Comparison of ENCODE assay signal across 1 cellular context in genomic region chrX:39688576-39689373, GRCh38.
TF ChIP-seq lines count a peak whose summit lies in the region.

No MANE protein-coding gene starts in this region.

TF ChIP-seq in HEK293, 187 proteins besides CTCF, POLR2A, EP300 and RAD21 (continued from another document):
- TF ChIP-seq PRDM10 (tag by site-specific recombination; IDR thresholded peaks at IDR 0.05) (peak; percentile 21; the same call in 1 of the 2 replicates), ZNF2 (tag by site-specific recombination; IDR thresholded peaks at IDR 0.05) (peak; percentile 58; the same call in 1 of the 2 replicates), ZNF121 (tag by site-specific recombination; IDR thresholded peaks at IDR 0.05) (peak; percentile 55; the same call in 1 of the 2 replicates), IKZF3 (tag by site-specific recombination; IDR thresholded peaks at IDR 0.05) (0 out of 2 replicates have a peak, but pooled peaks have one; percentile 39), ZBTB10 (tag by site-specific recombination; IDR thresholded peaks at IDR 0.05) (no peak), KLF17 (tag by site-specific recombination; IDR thresholded peaks at IDR 0.05) (0 out of 2 replicates have a peak, but pooled peaks have one; percentile 33), ZNF398 (tag by site-specific recombination; IDR thresholded peaks at IDR 0.05) (peak; percentile 84), ZNF449 (tag by site-specific recombination; IDR thresholded peaks at IDR 0.05) (peak; percentile 67; the same call in 1 of the 2 replicates), ZXDB (tag by site-specific recombination; IDR thresholded peaks at IDR 0.05) (peak; percentile 55), ZBTB48 (tag by site-specific recombination; IDR thresholded peaks at IDR 0.05) (peak; percentile 57), ZNF423 (tag by site-specific recombination; IDR thresholded peaks at IDR 0.05) (0 out of 2 replicates have a peak, but pooled peaks have one; percentile 22), ZNF10 (tag by site-specific recombination; IDR thresholded peaks at IDR 0.05) (no peak), KLF10 (tag by site-specific recombination; IDR thresholded peaks at IDR 0.05) (0 out of 2 replicates have a peak, but pooled peaks have one; percentile 63), ZNF184 (tag by site-specific recombination; IDR thresholded peaks at IDR 0.05) (0 out of 2 replicates have a peak, but pooled peaks have one; percentile 28), ZNF600 (tag by site-specific recombination; IDR thresholded peaks at IDR 0.05) (peak; percentile 61; the same call in 1 of the 2 replicates), PATZ1 (tag by site-specific recombination; IDR thresholded peaks at IDR 0.05) (peak; percentile 78), SCRT1 (tag by site-specific recombination; IDR thresholded peaks at IDR 0.05; ENCODE audit: borderline replicate concordance) (no peak), TSHZ1 (tag by site-specific recombination; IDR thresholded peaks at IDR 0.05; ENCODE audit: borderline replicate concordance) (0 out of 2 replicates have a peak, but pooled peaks have one; percentile 9), GLI2 (tag by site-specific recombination; IDR thresholded peaks at IDR 0.05; ENCODE audit: borderline replicate concordance, low read depth) (no peak), ZBTB26 (tag by site-specific recombination; optimal IDR thresholded peaks at IDR 0.05) (peak; percentile 75), ZNF501 (tag by site-specific recombination; IDR thresholded peaks at IDR 0.05) (no peak)
